Comparison of ENCODE assay signal across 22 cellular contexts in genomic region chr13:77016241-77016812, GRCh38. TPM values are rescaled to one million over a fixed set of nuclear protein-coding genes. Genes with fewer than 3 reads are reported as not detected.
DNase-seq lines count a peak whose midpoint lies in the region; ATAC-seq and TF ChIP-seq lines count a peak whose summit lies in the region.
"Had no signal": no experiment of that assay in that cellular context is flagged by ENCODE, and none has a peak within 500 bp of the region (broad histone marks: within the 10 kb centered on the region; RNA-seq: fewer than 3 reads in every experiment).

No MANE protein-coding gene starts in this region.

- no CpG with 5 or more reads among the region's 3 CpGs for WGBS in H9 (ENCODE audit: extremely low coverage, insufficient read length, low lambda C conversion rate)

- no peak overlapping the region for H2BK15ac ChIP-seq in H9 (ENCODE audit: low read depth, low read length)

- no peak overlapping the region for H3K4ac ChIP-seq in H9 (ENCODE audit: low read depth, low read length)

- no peak overlapping the region for H3K9ac ChIP-seq in H9 (ENCODE audit: extremely low read depth, insufficient read length, low read length)

- H3K27ac ChIP-seq in angular gyrus (ENCODE audit: low read depth, low read length) (peak overlapping the region; percentile 48), thoracic aorta (peak overlapping the region; percentile 69 to 80), H9 (ENCODE audit: insufficient read length, low read depth, low read length) (no peak overlapping the region)
- H3K27ac ChIP-seq in naive thymus-derived CD4-positive, alpha-beta T cell (ENCODE audit: low read depth, low read length) = no peak overlapping the region
- H3K27ac ChIP-seq: upper lobe of right lung had no signal

- no peak overlapping the region for H3K56ac ChIP-seq in H9 (ENCODE audit: insufficient read length, low read depth, low read length)

- no peak overlapping the region for H4K8ac ChIP-seq in H9 (replicated peaks; ENCODE audit: insufficient read length, low read depth, low read length)

- H3K9me3 Mint-ChIP-seq in H9 = no peaks in the 10 kb centered on the region
- no peaks in the 10 kb centered on the region for H3K9me3 Mint-ChIP-seq in naive thymus-derived CD4-positive, alpha-beta T cell
- H3K9me3 Mint-ChIP-seq: neural crest cell had no signal

- no peaks in the 10 kb centered on the region for H4K20me1 ChIP-seq in H9 (ENCODE audit: control insufficient read depth, insufficient read depth, insufficient read length)

- no peak overlapping the region for H3K27ac Mint-ChIP-seq in H9
- H3K27ac Mint-ChIP-seq in naive thymus-derived CD4-positive, alpha-beta T cell = peak overlapping the region in 3 of 9 donors; percentile 52 to 62 (median 55)
- H3K27ac Mint-ChIP-seq: activated CD4-positive, alpha-beta T cell treated with anti-CD3 and anti-CD28 coated beads for 36 hours; progenitor cell of endocrine pancreas had no signal

- no peak overlapping the region for H3K4me3 Mint-ChIP-seq in H9
- H3K4me3 Mint-ChIP-seq in naive thymus-derived CD4-positive, alpha-beta T cell = peak overlapping the region in 1 of 10 donors; percentile 51
- H3K4me3 Mint-ChIP-seq: activated CD4-positive, alpha-beta T cell treated with anti-CD3 and anti-CD28 coated beads for 36 hours; neural crest cell had no signal

- TF ChIP-seq CTCF in mucosa of descending colon (IDR thresholded peaks at IDR 0.05) = no peak
- no peak for TF ChIP-seq CTCF in thoracic aorta (IDR thresholded peaks at IDR 0.05)
- no peak for TF ChIP-seq CTCF in H9 (conservative IDR thresholded peaks at IDR 0.05)

- no peak overlapping the region for H3K18ac ChIP-seq in H9 (ENCODE audit: insufficient read length, low read depth, low read length)

- no peak overlapping the region for H2BK20ac ChIP-seq in H9 (ENCODE audit: low read depth, low read length, poor library complexity, severe bottlenecking)

- H2BK120ac ChIP-seq in H9 (ENCODE audit: low read depth, low read length, poor library complexity, severe bottlenecking) = no peak overlapping the region

- no peak overlapping the region for H2BK12ac ChIP-seq in H9 (ENCODE audit: insufficient read length, low read depth, low read length)

- no peaks in the 10 kb centered on the region; the same call in 1 of the 2 replicates for H3K79me2 ChIP-seq in H9 (ENCODE audit: insufficient read depth, low read length)

- POLR2A ChIA-PET in naive thymus-derived CD4-positive, alpha-beta T cell (lab: Charles Lee) = interaction anchor here (0.6 to 1.7 kb wide), 6 partner anchors 10 to 111 kb away, joined by 3 to 18 read pairs (median 4); partner anchors contain the start of genes CLN5 and FBXL3

- no peak overlapping the region for H3K4me2 ChIP-seq in H9 (ENCODE audit: insufficient read depth, insufficient read length, low read length)

- H3K4me1 ChIP-seq in mucosa of descending colon (ENCODE audit: low read depth) = peaks cover 36% of the 10 kb centered on the region
- peaks cover 74 to 77% of the 10 kb centered on the region in 2 donors for H3K4me1 ChIP-seq in thoracic aorta (ENCODE audit: control insufficient read depth in 1 of 2, low read depth in 2 of 2)
- H3K4me1 ChIP-seq in H9 (ENCODE audit: insufficient read depth, low read length) = no peaks in the 10 kb centered on the region
- peaks cover 15 to 18% of the 10 kb centered on the region in 2 donors for H3K4me1 ChIP-seq in naive thymus-derived CD4-positive, alpha-beta T cell (ENCODE audit: control insufficient read depth in 2 of 2, insufficient read depth in 2 of 2, low read length in 2 of 2)

- no peak overlapping the region for H4K91ac ChIP-seq in H9 (ENCODE audit: insufficient read length, low read depth, low read length)

- H4K5ac ChIP-seq in H9 (ENCODE audit: insufficient read length, low read depth, low read length) = no peak overlapping the region

- no peaks in the 10 kb centered on the region for H3K4me1 Mint-ChIP-seq in H9
- H3K4me1 Mint-ChIP-seq in naive thymus-derived CD4-positive, alpha-beta T cell = peaks cover 26 to 86% (median 67%) of the 10 kb centered on the region in 7 donors

- no peak overlapping the region for H3K23ac ChIP-seq in H9 (ENCODE audit: insufficient read length, low read depth, low read length)

- no peaks in the 10 kb centered on the region for H3K27me3 Mint-ChIP-seq in H9 (ENCODE audit: low read depth)
- H3K27me3 Mint-ChIP-seq in naive thymus-derived CD4-positive, alpha-beta T cell = no peaks in the 10 kb centered on the region
- H3K27me3 Mint-ChIP-seq: activated CD4-positive, alpha-beta T cell treated with anti-CD3 and anti-CD28 coated beads for 36 hours; progenitor cell of endocrine pancreas had no signal

- no peaks in the 10 kb centered on the region for H3K36me3 ChIP-seq in mucosa of descending colon (ENCODE audit: low read depth)
- peaks cover 44% of the 10 kb centered on the region for H3K36me3 ChIP-seq in thoracic aorta
- peaks cover 6 to 59% (median 42%) of the 10 kb centered on the region in 3 experiments for H3K36me3 ChIP-seq in naive thymus-derived CD4-positive, alpha-beta T cell (ENCODE audit: control insufficient read depth in 2 of 3, insufficient read depth in 3 of 3, low read length in 3 of 3)

- H3T11ph ChIP-seq in H9 (ENCODE audit: low read length) = no peak overlapping the region

- H3K9me3 ChIP-seq in mucosa of descending colon = no peaks in the 10 kb centered on the region
- no peaks in the 10 kb centered on the region for H3K9me3 ChIP-seq in thoracic aorta
- no peaks in the 10 kb centered on the region for H3K9me3 ChIP-seq in H9 (ENCODE audit: control insufficient read depth, low read depth, low read length)
- H3K9me3 ChIP-seq in naive thymus-derived CD4-positive, alpha-beta T cell (ENCODE audit: control insufficient read depth in 2 of 3, low read length in 3 of 3) = no peaks in the 10 kb centered on the region
- H3K9me3 ChIP-seq: upper lobe of right lung had no signal

- no peaks in the 10 kb centered on the region for H3K23me2 ChIP-seq in H9 (ENCODE audit: insufficient read length, low read depth, low read length, poor library complexity, severe bottlenecking)

- H2BK5ac ChIP-seq in H9 (ENCODE audit: insufficient read length, low read length) = no peak overlapping the region

- H2AFZ ChIP-seq in H9 (ENCODE audit: low read length) = no peak overlapping the region

- H3K27me3 ChIP-seq in thoracic aorta (replicated peaks; ENCODE audit: insufficient read depth) = no peaks in the 10 kb centered on the region
- H3K27me3 ChIP-seq in H9 (ENCODE audit: insufficient read depth, low read length) = no peaks in the 10 kb centered on the region
- H3K27me3 ChIP-seq in naive thymus-derived CD4-positive, alpha-beta T cell (ENCODE audit: control insufficient read depth in 2 of 2, insufficient read depth in 2 of 2, low read length in 2 of 2) = no peaks in the 10 kb centered on the region
- H3K27me3 ChIP-seq: upper lobe of right lung had no signal

- intact Hi-C loops in mucosa of descending colon (cut with DNase I, micrococcal nuclease) = no loop called here
- intact Hi-C loops in naive thymus-derived CD4-positive, alpha-beta T cell (cut with micrococcal nuclease) = loop anchor here in 1 of 2 donors (1.0 kb wide), 1 partner anchor 23 kb away; no protein-coding TSS in a partner anchor

- H3K4me3 ChIP-seq in mucosa of descending colon (no peak overlapping the region), thoracic aorta (peak overlapping the region; percentile 2)
- H3K4me3 ChIP-seq in naive thymus-derived CD4-positive, alpha-beta T cell (ENCODE audit: low read length) = no peak overlapping the region
- H3K4me3 ChIP-seq: upper lobe of right lung had no signal

- H3K36me3 Mint-ChIP-seq in H9 (ENCODE audit: insufficient read depth in 1 of 3, low read depth in 3 of 3) = peaks cover 11 to 64% (median 61%) of the 10 kb centered on the region in 3 experiments; a peak in 6 of 7 replicates
- H3K36me3 Mint-ChIP-seq in naive thymus-derived CD4-positive, alpha-beta T cell = peaks cover 7 to 45% (median 37%) of the 10 kb centered on the region in 5 donors

- H2AK5ac ChIP-seq in H9 (ENCODE audit: insufficient read length, low read length) = no peak overlapping the region

- ATAC-seq in mucosa of descending colon (peak; percentile 67), thoracic aorta (ENCODE audit: insufficient number of reproducible peaks, low FRiP score, low read depth) (no peak)
- ATAC-seq in naive thymus-derived CD4-positive, alpha-beta T cell = no peak
- ATAC-seq: activated CD4-positive, alpha-beta T cell treated with anti-CD3 and anti-CD28 coated beads for 36 hours; upper lobe of right lung had no signal

- H3K79me1 ChIP-seq in H9 (ENCODE audit: insufficient read depth, low read depth, low read length, poor library complexity, severe bottlenecking) = peaks cover 4% of the 10 kb centered on the region

- peak; percentile 39 for DNase-seq in fibroblast of peridontal ligament (ENCODE audit: extremely low read depth)
- DNase-seq in mucosa of descending colon = no peak
- no peak for DNase-seq in thoracic aorta (ENCODE audit: low spot score)
- DNase-seq in cerebellar cortex (ENCODE audit: low spot score) = no peak
- no peak for DNase-seq in T-helper 9 cell
- DNase-seq in H9 = no peak
- no peak for DNase-seq in naive thymus-derived CD4-positive, alpha-beta T cell
- DNase-seq: activated CD4-positive, alpha-beta T cell treated with anti-CD3 and anti-CD28 coated beads for 36 hours; activated effector memory CD4-positive, alpha-beta T cell treated with Interleukin-2 at 50 U/mL for 16 hours; AML-193; amygdala; Calu3; hypothalamus; KG1; NCI-H1930; NCI-H446 treated with DMSO at 0.1 percent for 48 hours; NK-92 treated with Interleukin-12 subunit alpha and Interleukin-12 subunit beta, amount 100 ng/mL, for 24 hours; stimulated activated CD4-positive, alpha-beta T cell treated with anti-CD3 and anti-CD28 coated beads, Interleukin-15, amount 100 ng/mL, for 24 hours; upper lobe of right lung had no signal

- CTCF ChIA-PET in naive thymus-derived CD4-positive, alpha-beta T cell (lab: Charles Lee) = interaction anchor here (0.6 to 1.6 kb wide), 4 partner anchors 9 to 39 kb away, joined by 3 to 5 read pairs (median 4); no protein-coding TSS in a partner anchor

- H3K14ac ChIP-seq in H9 (ENCODE audit: insufficient read depth, low read length) = no peak overlapping the region

RNA-seq across cellular contexts. Expression of gene FBXL3, which starts 10.6 kb away (rescaled TPM):
- total RNA-seq in mucosa of descending colon (10 to 100 TPM; 40.5 to 57.1 (median 56.0) TPM), thoracic aorta (100 to 1,000 TPM; 111 to 119 TPM), H9 (2021) (16.4 and 16.7 TPM in 2 replicates)
- total RNA-seq in naive thymus-derived CD4-positive, alpha-beta T cell = 10 to 100 TPM; 44.2 to 94.2 (median 70.8) TPM
- polyA plus RNA-seq in naive thymus-derived CD4-positive, alpha-beta T cell = 10 to 100 TPM; 42.0 to 57.0 TPM

RNA-seq across cellular contexts. Expression of gene CLN5, which starts 24.4 kb away (rescaled TPM):
- total RNA-seq in mucosa of descending colon = 10 to 100 TPM; 25.5 to 33.5 (median 26.3) TPM
- 10 to 100 TPM; 21.4 to 29.1 TPM for total RNA-seq in thoracic aorta
- total RNA-seq in H9 (2021) = 8.3 and 10.1 TPM in 2 replicates
- total RNA-seq in naive thymus-derived CD4-positive, alpha-beta T cell = 10 to 100 TPM; 18.9 to 45.3 (median 27.7) TPM
- 10 to 100 TPM; 27.5 to 36.5 TPM for polyA plus RNA-seq in naive thymus-derived CD4-positive, alpha-beta T cell

Comparison
In these comparisons a context has a peak if more than half of its experiments do, and no peak if none do; other contexts are left out.
1. H3K27ac ChIP-seq: peak in angular gyrus (single experiment) and thoracic aorta (2 of 2); none in H9 (single experiment) and naive thymus-derived CD4-positive, alpha-beta T cell (single experiment).